16 cellular contexts compared by ENCODE assay signal in genomic region chrX:16825306-16826035, GRCh38. TPM values are rescaled to one million over a fixed set of nuclear protein-coding genes. Genes with fewer than 3 reads are reported as not detected.
DNase-seq lines count a peak whose midpoint lies in the region; ATAC-seq, FAIRE-seq and TF ChIP-seq lines count a peak whose summit lies in the region.
"Had no signal": no experiment of that assay in that cellular context is flagged by ENCODE, and none has a peak within 500 bp of the region (broad histone marks: within the 10 kb centered on the region; RNA-seq: fewer than 3 reads in every experiment).

No MANE protein-coding gene starts in this region.

- H2BK20ac ChIP-seq in IMR-90 (ENCODE audit: low read depth, low read length), result no peak overlapping the region

- H2AK9ac ChIP-seq in IMR-90 (replicated peaks; ENCODE audit: low read depth, low read length, poor library complexity), result no peak overlapping the region

- H3K14ac ChIP-seq in IMR-90 (replicated peaks; ENCODE audit: low read depth, low read length), result no peak overlapping the region

- no peak overlapping the region for H2BK120ac ChIP-seq in IMR-90 (ENCODE audit: low read depth, low read length)

- no peak overlapping the region for H4K91ac ChIP-seq in IMR-90 (ENCODE audit: insufficient read depth, low read depth, low read length)

- no peak for TF ChIP-seq RAD21 in IMR-90 (IDR thresholded peaks at IDR 0.05; ENCODE audit: low read length)

- H2BK5ac ChIP-seq in IMR-90 (ENCODE audit: low read depth, low read length, poor library complexity, severe bottlenecking), result no peak overlapping the region

- CTCF ChIA-PET in IMR-90 (lab: Yijun Ruan, JAX), result interaction anchor here (0.6 to 2.0 kb wide), 9 partner anchors 9 to 1679 kb away, joined by 3 to 18 read pairs (median 4); no protein-coding TSS in a partner anchor

- POLR2A ChIA-PET in IMR-90 (lab: Charles Lee; ENCODE audit: unreplicated experiment), result interaction anchor here (0.6 kb wide), 1 partner anchor 9 kb away, joined by 3 read pairs; no protein-coding TSS in a partner anchor

- no peak overlapping the region for H4K8ac ChIP-seq in IMR-90 (ENCODE audit: low read depth in 2 of 2, low read length in 2 of 2)

- H3K4ac ChIP-seq in IMR-90 (ENCODE audit: low read depth, low read length), result no peak overlapping the region

- TF ChIP-seq CTCF in IMR-90 (conservative IDR thresholded peaks at IDR 0.05; ENCODE audit: low read depth, low read length) (no peak), cardiac fibroblast (IDR thresholded peaks at IDR 0.05; ENCODE audit: low read depth, low read length) (no peak), keratinocyte (optimal IDR thresholded peaks at IDR 0.05 in 1 of 3, IDR thresholded peaks at IDR 0.05 in 1 of 3, conservative IDR thresholded peaks at IDR 0.05 in 1 of 3; ENCODE audit: extremely low read depth in 1 of 3, insufficient read depth in 2 of 3, low read length in 3 of 3) (no peak)

- no peak for TF ChIP-seq POLR2A in IMR-90 (IDR thresholded peaks at IDR 0.05; ENCODE audit: low read depth, low read length)

- peaks cover 8% of the 10 kb centered on the region for H3K36me3 ChIP-seq in IMR-90 (ENCODE audit: control insufficient read depth, insufficient read depth, low read length)
- peaks cover 7 to 22% of the 10 kb centered on the region in 2 experiments for H3K36me3 ChIP-seq in keratinocyte (ENCODE audit: control insufficient read depth in 2 of 2, extremely low read depth in 1 of 2, insufficient read depth in 2 of 2, low read length in 2 of 2)
- peaks cover 66% of the 10 kb centered on the region for H3K36me3 ChIP-seq in HAP-1 (replicated peaks)

- H3K79me2 ChIP-seq in keratinocyte (ENCODE audit: control insufficient read depth, insufficient read depth, low read length), result no peaks in the 10 kb centered on the region

- no peak overlapping the region for H3K18ac ChIP-seq in IMR-90 (ENCODE audit: low read depth, low read length)

- no CpG with 5 or more reads among the region's 7 CpGs for WGBS in IMR-90 (ENCODE audit: extremely low coverage in 2 of 2, insufficient read length in 1 of 2), 2 experiments

- FAIRE-seq in keratinocyte (lab: Jason Lieb, UNC), result no peak
- FAIRE-seq: urothelium cell line had no signal

- no peak overlapping the region for H4K5ac ChIP-seq in IMR-90 (ENCODE audit: low read depth, low read length)

- H3K79me1 ChIP-seq in IMR-90 (ENCODE audit: low read depth in 1 of 2, low read length in 2 of 2), result peaks cover 0 to 8% of the 10 kb centered on the region in 2 experiments; a peak in 2 of 4 replicates

- H2BK15ac ChIP-seq in IMR-90 (ENCODE audit: low read depth, low read length), result no peak overlapping the region

- H3K4me1 ChIP-seq in IMR-90 (ENCODE audit: control insufficient read depth, insufficient read depth, low read length) (peaks cover 11% of the 10 kb centered on the region), keratinocyte (ENCODE audit: control insufficient read depth, extremely low read depth, insufficient read depth, low read length) (peaks cover 52% of the 10 kb centered on the region), HAP-1 (peaks cover 6% of the 10 kb centered on the region; the same call in 1 of the 2 replicates)

- dilution Hi-C loops in IMR-90 (cut with HindIII; ENCODE audit: low sequenced_read_pairs, unreplicated experiment) (no loop called here), keratinocyte (cut with MboI; ENCODE audit: extremely low pct_ligation_motif_present, low sequenced_read_pairs) (loop anchor here (25.0 kb wide), 1 partner anchor 237 kb away; no protein-coding TSS in a partner anchor)

- H3K27ac ChIP-seq in IMR-90 (ENCODE audit: insufficient read depth, low read length), result no peak overlapping the region
- peak overlapping the region; percentile 90 for H3K27ac ChIP-seq in keratinocyte (ENCODE audit: control insufficient read depth, insufficient read depth, low read length)

- no TSS peak for BruUV-seq in IMR-90 (replicated peaks; lab: Mats Ljungman, UMichigan)

- H4K20me1 ChIP-seq in IMR-90 (ENCODE audit: insufficient read depth, low read length) (peaks cover 4% of the 10 kb centered on the region; the same call in 1 of the 2 replicates), keratinocyte (ENCODE audit: control insufficient read depth, extremely low read depth, insufficient read depth, low read length) (no peaks in the 10 kb centered on the region)

- no peak overlapping the region for H2AFZ ChIP-seq in IMR-90 (replicated peaks; ENCODE audit: low read length, poor library complexity)
- no peak overlapping the region for H2AFZ ChIP-seq in keratinocyte (ENCODE audit: control insufficient read depth, low read length)

- intact Hi-C loops in IMR-90 (cut with micrococcal nuclease), result loop anchor here (1.0 to 5.0 kb wide), 6 partner anchors 42 to 865 kb away; no protein-coding TSS in a partner anchor

- H3K4me2 ChIP-seq in IMR-90 (ENCODE audit: low read depth, low read length) (no peak overlapping the region), keratinocyte (ENCODE audit: control insufficient read depth, extremely low read depth, insufficient read depth, low read depth, low read length) (no peak overlapping the region)

- H3K9me1 ChIP-seq in IMR-90 (ENCODE audit: insufficient read depth, low read length) (peaks cover 7% of the 10 kb centered on the region; the same call in 1 of the 2 replicates), keratinocyte (ENCODE audit: control insufficient read depth, extremely low read depth, insufficient read depth, low read length) (peaks cover 2% of the 10 kb centered on the region)

- no peak overlapping the region for H3K9ac ChIP-seq in IMR-90 (ENCODE audit: low read depth, low read length)
- peak overlapping the region; percentile 9 for H3K9ac ChIP-seq in keratinocyte (ENCODE audit: control insufficient read depth, extremely low read depth, insufficient read depth, low read length)

- no peak overlapping the region for H3K56ac ChIP-seq in IMR-90 (ENCODE audit: extremely low read depth, insufficient read depth, low read length)

- H2AK5ac ChIP-seq in IMR-90 (ENCODE audit: low read depth, low read length), result no peak overlapping the region

- no peak overlapping the region for H3K23ac ChIP-seq in IMR-90 (ENCODE audit: low read depth, low read length)

- no peaks in the 10 kb centered on the region for H3K9me3 ChIP-seq in IMR-90 (ENCODE audit: control insufficient read depth, insufficient read depth, low read length)
- no peaks in the 10 kb centered on the region for H3K9me3 ChIP-seq in keratinocyte (ENCODE audit: control insufficient read depth, low read depth, low read length)
- H3K9me3 ChIP-seq in HAP-1, result no peaks in the 10 kb centered on the region
- H3K9me3 ChIP-seq: body of pancreas had no signal

- ATAC-seq in IMR-90 (ENCODE audit: low read depth), result no peak
- ATAC-seq: CD8-positive, alpha-beta T cell; Panc1 had no signal

- DNase-seq in GM03348 (ENCODE audit: low spot score) (peak; percentile 25), IMR-90 (peak; percentile 42), cardiac fibroblast (ENCODE audit: low read depth in 2 of 2) (peak; percentile 46 to 73), keratinocyte (ENCODE audit: low read depth, low spot score) (no peak), retina (no peak), HAP-1 (ENCODE audit: low spot score in 2 of 2) (no peak)
- DNase-seq in stimulated activated CD8-positive, alpha-beta memory T cell treated with anti-CD3 and anti-CD28 coated beads, Interleukin-4, amount 100 ng/mL, for 48 hours, result no peak
- DNase-seq: activated CD4-positive, alpha-beta T cell treated with anti-CD3 and anti-CD28 coated beads for 4 hours; activated effector memory CD4-positive, alpha-beta T cell treated with Interleukin-2 at 50 U/mL for 16 hours; body of pancreas; CD8-positive, alpha-beta T cell; GOT3; occipital lobe; stimulated activated naive CD4-positive, alpha-beta T cell treated with Interleukin-2 at 50 U/mL for 16 hours had no signal

- H3K27me3 ChIP-seq in IMR-90 (ENCODE audit: control insufficient read depth, insufficient read depth, low read length) (no peaks in the 10 kb centered on the region; the same call in 1 of the 2 replicates), keratinocyte (ENCODE audit: control insufficient read depth, extremely low read depth, insufficient read depth, low read length) (no peaks in the 10 kb centered on the region), HAP-1 (ENCODE audit: low read depth) (no peaks in the 10 kb centered on the region)
- H3K27me3 ChIP-seq: body of pancreas had no signal

- no peak overlapping the region for H3K4me3 ChIP-seq in IMR-90 (ENCODE audit: insufficient read depth, low read depth, low read length)
- no peak overlapping the region for H3K4me3 ChIP-seq in cardiac fibroblast (replicated peaks in 1 of 2; ENCODE audit: low read depth in 2 of 2, low read length in 2 of 2)
- H3K4me3 ChIP-seq in keratinocyte (ENCODE audit: control insufficient read depth in 2 of 3, extremely low read depth in 1 of 3, insufficient read depth in 2 of 3, low read depth in 1 of 3, low read length in 3 of 3), result no peak overlapping the region
- no peak overlapping the region for H3K4me3 ChIP-seq in HAP-1
- H3K4me3 ChIP-seq: body of pancreas had no signal

- in situ Hi-C loops in IMR-90 (cut with MboI; ENCODE audit: low sequenced_read_pairs), result loop anchor here (10.0 to 25.0 kb wide), 2 partner anchors 229 to 862 kb away; no protein-coding TSS in a partner anchor
- in situ Hi-C loops in HAP-1 (cut with MboI; ENCODE audit: low sequenced_read_pairs), result no loop called here

RNA-seq across cellular contexts. Expression of gene TXLNG, which starts 39.2 kb away (rescaled TPM):
- total RNA-seq in IMR-90 (2012; rRNA removed), result 7.0 and 11.1 TPM in 2 replicates
- polyA plus RNA-seq in IMR-90 (2012; rRNA removed), result 9.4 and 9.7 TPM in 2 replicates
- 1.9 and 5.2 TPM in 2 replicates for polyA plus RNA-seq in IMR-90 (2012; cell fraction: cytosol; rRNA removed)
- polyA plus RNA-seq in IMR-90 (2012; cell fraction: nucleus; rRNA removed; ENCODE audit: low replicate concordance), result 1.9 and 14.5 TPM in 2 replicates
- polyA plus RNA-seq in keratinocyte, result 22.4 to 38.5 TPM (median 24.8 TPM) in 3 replicates
- 9.5 TPM for polyA plus RNA-seq in keratinocyte (2011; ENCODE audit: low read depth)
- 15.3 and 29.7 TPM in 2 replicates for polyA plus RNA-seq in keratinocyte (2011; cell fraction: cytosol; rRNA removed)
- polyA plus RNA-seq in keratinocyte (2011; cell fraction: nucleus; rRNA removed), result 33.6 and 45.7 TPM in 2 replicates
- polyA plus RNA-seq in keratinocyte (2012; ENCODE audit: low replicate concordance), result 13.5 and 19.2 TPM in 2 replicates
- polyA minus RNA-seq in keratinocyte, result 7.7 to 20.6 TPM (median 9.5 TPM) in 3 replicates
- polyA minus RNA-seq in keratinocyte (2011; cell fraction: cytosol; rRNA and poly(A)+ RNA removed), result 9.0 TPM
- polyA minus RNA-seq in keratinocyte (2011; cell fraction: nucleus; rRNA and poly(A)+ RNA removed), result 12.7 and 23.0 TPM in 2 replicates

RNA-seq across cellular contexts. Expression of gene RBBP7, which starts 44.7 kb away (rescaled TPM):
- 132 and 147 TPM in 2 replicates for total RNA-seq in IMR-90 (2012; rRNA removed)
- polyA plus RNA-seq in IMR-90 (2012; rRNA removed) (116 and 149 TPM in 2 replicates), keratinocyte (88.5 to 137 TPM (median 101 TPM) in 3 replicates)
- 44.7 and 152 TPM in 2 replicates for polyA plus RNA-seq in IMR-90 (2012; cell fraction: cytosol; rRNA removed)
- polyA plus RNA-seq in IMR-90 (2012; cell fraction: nucleus; rRNA removed; ENCODE audit: low replicate concordance), result 23.9 and 112 TPM in 2 replicates
- polyA plus RNA-seq in keratinocyte (2011; ENCODE audit: low read depth), result 62.3 TPM
- polyA plus RNA-seq in keratinocyte (2011; cell fraction: cytosol; rRNA removed), result 67.3 and 97.1 TPM in 2 replicates
- 91.8 and 110 TPM in 2 replicates for polyA plus RNA-seq in keratinocyte (2011; cell fraction: nucleus; rRNA removed)
- 65.5 and 147 TPM in 2 replicates for polyA plus RNA-seq in keratinocyte (2012; ENCODE audit: low replicate concordance)
- polyA minus RNA-seq in keratinocyte, result 65.1 to 117 TPM (median 78.5 TPM) in 3 replicates
- polyA minus RNA-seq in keratinocyte (2011; cell fraction: cytosol; rRNA and poly(A)+ RNA removed), result 55.6 TPM
- 36.0 and 48.8 TPM in 2 replicates for polyA minus RNA-seq in keratinocyte (2011; cell fraction: nucleus; rRNA and poly(A)+ RNA removed)

Comparison
In these comparisons a context has a peak if more than half of its experiments do, and no peak if none do; other contexts are left out.
1. DNase-seq: peak in GM03348 (single experiment), IMR-90 (single experiment) and cardiac fibroblast (2 of 2); none in keratinocyte (single experiment), stimulated activated CD8-positive, alpha-beta memory T cell treated with anti-CD3 and anti-CD28 coated beads, Interleukin-4, amount 100 ng/mL, for 48 hours (single experiment), retina (single experiment) and HAP-1 (0 of 2).